1 cellular context compared by ENCODE assay signal in genomic region chr6:33172307-33173227, GRCh38.
TF ChIP-seq lines count a peak whose summit lies in the region.

No MANE protein-coding gene starts in this region.

TF ChIP-seq in HepG2, 621 proteins besides CTCF, POLR2A, EP300 and RAD21 (continued from another document and continues in another):
- no peak for TF ChIP-seq MXD1 (CRISPR knock-in tag; IDR thresholded peaks at IDR 0.05)
- TF ChIP-seq NFRKB (IDR thresholded peaks at IDR 0.05): no peak
- TF ChIP-seq GABPB1 (CRISPR knock-in tag; IDR thresholded peaks at IDR 0.05): no peak
- TF ChIP-seq ZFAT (CRISPR knock-in tag; conservative IDR thresholded peaks at IDR 0.05): no peak
- 0 out of 2 replicates have a peak, but pooled peaks have one; percentile 20 for TF ChIP-seq SALL1 (CRISPR knock-in tag; IDR thresholded peaks at IDR 0.05)
- TF ChIP-seq SMC3 (IDR thresholded peaks at IDR 0.05; ENCODE audit: low read length): peak; percentile 92
- peak; percentile 32; the same call in 1 of the 2 replicates for TF ChIP-seq PHF8 (CRISPR knock-in tag; IDR thresholded peaks at IDR 0.05)
- no peak for TF ChIP-seq FOXP4 (CRISPR knock-in tag; IDR thresholded peaks at IDR 0.05)
- peak; percentile 34 for TF ChIP-seq ZNF883 (CRISPR knock-in tag; IDR thresholded peaks at IDR 0.05; ENCODE audit: not compliant biosample characterization)
- no peak for TF ChIP-seq CBFB (CRISPR knock-in tag; IDR thresholded peaks at IDR 0.05)
- 0 out of 2 replicates have a peak, but pooled peaks have one; percentile 27 for TF ChIP-seq SP4 (CRISPR knock-in tag; IDR thresholded peaks at IDR 0.05)
- TF ChIP-seq MAF1 (CRISPR knock-in tag; IDR thresholded peaks at IDR 0.05; ENCODE audit: borderline replicate concordance): no peak
- TF ChIP-seq POLR2AphosphoS2 (IDR thresholded peaks at IDR 0.05; ENCODE audit: low read depth, low read length): no peak
- no peak for TF ChIP-seq FOSL1 (CRISPR knock-in tag; IDR thresholded peaks at IDR 0.05; ENCODE audit: borderline replicate concordance)
- TF ChIP-seq ZBED4 (CRISPR knock-in tag; IDR thresholded peaks at IDR 0.05; ENCODE audit: borderline replicate concordance): peak; percentile 85; the same call in 1 of the 2 replicates
- no peak for TF ChIP-seq ZNF652 (CRISPR knock-in tag; IDR thresholded peaks at IDR 0.05; ENCODE audit: borderline replicate concordance, low read depth)
- TF ChIP-seq ZNF775 (CRISPR knock-in tag; IDR thresholded peaks at IDR 0.05; ENCODE audit: borderline replicate concordance): no peak
- TF ChIP-seq ZNF780A (CRISPR knock-in tag; IDR thresholded peaks at IDR 0.05): no peak
- no peak for TF ChIP-seq ZNF674 (CRISPR knock-in tag; IDR thresholded peaks at IDR 0.05; ENCODE audit: low read depth)
- no peak for TF ChIP-seq SNAI1 (CRISPR knock-in tag; IDR thresholded peaks at IDR 0.05; ENCODE audit: borderline replicate concordance)
- no peak for TF ChIP-seq ESRRA (CRISPR knock-in tag; IDR thresholded peaks at IDR 0.05; ENCODE audit: low read depth)
- no peak for TF ChIP-seq RCOR2 (CRISPR knock-in tag; IDR thresholded peaks at IDR 0.05)
- TF ChIP-seq ZBTB37 (CRISPR knock-in tag; IDR thresholded peaks at IDR 0.05): no peak
- TF ChIP-seq PAX8 (CRISPR knock-in tag; IDR thresholded peaks at IDR 0.05; ENCODE audit: borderline replicate concordance): no peak
- no peak for TF ChIP-seq CREM (IDR thresholded peaks at IDR 0.05)
- TF ChIP-seq CREM (CRISPR knock-in tag; IDR thresholded peaks at IDR 0.05): no peak
- no peak for TF ChIP-seq SMAD3 (CRISPR knock-in tag; IDR thresholded peaks at IDR 0.05)
- TF ChIP-seq XBP1 (CRISPR knock-in tag; IDR thresholded peaks at IDR 0.05): no peak
- TF ChIP-seq PATZ1 (CRISPR knock-in tag; IDR thresholded peaks at IDR 0.05): peak; percentile 16; the same call in 1 of the 2 replicates
- TF ChIP-seq ZNF891 (CRISPR knock-in tag; IDR thresholded peaks at IDR 0.05): peak; percentile 62; the same call in 1 of the 2 replicates
- no peak for TF ChIP-seq CERS6 (CRISPR knock-in tag; IDR thresholded peaks at IDR 0.05)
- no peak for TF ChIP-seq ARNT2 (CRISPR knock-in tag; IDR thresholded peaks at IDR 0.05; ENCODE audit: low read depth)
- no peak for TF ChIP-seq FOXP1 (IDR thresholded peaks at IDR 0.05)
- TF ChIP-seq FOXP1 (CRISPR knock-in tag; IDR thresholded peaks at IDR 0.05): no peak
- TF ChIP-seq MTA1 (CRISPR knock-in tag; IDR thresholded peaks at IDR 0.05; ENCODE audit: borderline replicate concordance): no peak
- no peak for TF ChIP-seq EHMT2 (IDR thresholded peaks at IDR 0.05; ENCODE audit: borderline replicate concordance, low read depth, low read length)
- no peak for TF ChIP-seq ZNF615 (CRISPR knock-in tag; IDR thresholded peaks at IDR 0.05; ENCODE audit: borderline replicate concordance)
- no peak for TF ChIP-seq ZHX1 (CRISPR knock-in tag; IDR thresholded peaks at IDR 0.05; ENCODE audit: low read depth)
- no peak; the same call in 1 of the 2 replicates for TF ChIP-seq ARID4A (CRISPR knock-in tag; IDR thresholded peaks at IDR 0.05; ENCODE audit: borderline replicate concordance)
- no peak for TF ChIP-seq ZSCAN22 (CRISPR knock-in tag; IDR thresholded peaks at IDR 0.05)
- TF ChIP-seq ZFX (CRISPR knock-in tag; IDR thresholded peaks at IDR 0.05; ENCODE audit: low read depth): peak; percentile 27; the same call in 1 of the 2 replicates
